17 cellular contexts compared by ENCODE assay signal in the genomic region with DNA sequence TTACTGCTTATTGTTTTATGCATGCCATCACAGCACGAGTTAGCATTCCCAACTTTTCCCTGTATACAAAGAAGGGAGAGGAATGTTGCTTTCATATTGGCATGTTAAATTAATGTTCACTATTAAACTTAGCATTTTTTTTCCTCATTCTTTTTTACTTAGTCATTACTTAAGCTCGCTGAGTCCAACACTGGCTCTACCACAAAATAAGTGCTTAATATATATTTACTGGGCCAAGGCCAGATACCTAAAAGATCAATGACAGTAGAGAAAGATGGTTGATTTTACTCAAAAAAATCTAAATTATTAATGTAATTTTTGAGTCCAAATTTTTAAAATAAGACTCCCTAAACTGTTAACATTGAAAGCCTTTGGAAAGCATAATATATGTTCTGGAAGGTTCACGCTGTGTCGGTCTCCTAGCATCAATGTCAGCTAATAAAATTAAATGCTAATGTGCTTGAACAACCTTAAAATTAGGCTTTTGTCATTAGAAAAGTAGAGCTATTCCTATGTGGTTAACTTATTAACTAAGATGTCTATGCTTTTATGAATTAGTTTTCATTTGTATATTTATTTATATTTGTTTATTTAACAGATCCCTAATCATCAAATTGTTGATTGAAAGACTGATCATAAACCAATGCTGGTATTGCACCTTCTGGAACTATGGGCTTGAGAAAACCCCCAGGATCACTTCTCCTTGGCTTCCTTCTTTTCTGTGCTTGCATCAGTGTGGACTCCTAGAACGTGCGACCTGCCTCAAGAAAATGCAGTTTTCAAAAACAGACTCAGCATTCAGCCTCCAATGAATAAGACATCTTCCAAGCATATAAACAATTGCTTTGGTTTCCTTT. TPM values are rescaled to one million over a fixed set of nuclear protein-coding genes. Genes with fewer than 3 reads are reported as not detected.
DNase-seq lines count a peak whose midpoint lies in the region; FAIRE-seq and TF ChIP-seq lines count a peak whose summit lies in the region.
"Had no signal": no experiment of that assay in that cellular context is flagged by ENCODE, and none has a peak within 500 bp of the region (broad histone marks: within the 10 kb centered on the region; RNA-seq: fewer than 3 reads in every experiment).

No MANE protein-coding gene starts in this region.

- no peak for TF ChIP-seq POLR2A in transverse colon (IDR thresholded peaks at IDR 0.05)

- H3K36me3 Mint-ChIP-seq in CD4-positive, alpha-beta memory T cell, result peaks cover 3 to 6% of the 10 kb centered on the region in 2 donors
- no peaks in the 10 kb centered on the region for H3K36me3 Mint-ChIP-seq in activated naive CD8-positive, alpha-beta T cell treated with anti-CD3 and anti-CD28 coated beads for 36 hours

- H3K36me3 ChIP-seq in transverse colon, result peaks cover 0 to 55% (median 22%) of the 10 kb centered on the region in 4 donors
- no peaks in the 10 kb centered on the region for H3K36me3 ChIP-seq in CD4-positive, alpha-beta memory T cell (ENCODE audit: insufficient read depth, low read length)

- no peak for TF ChIP-seq EP300 in transverse colon (IDR thresholded peaks at IDR 0.05; ENCODE audit: low read depth)

- intact Hi-C loops in transverse colon (cut with DNase I; ENCODE audit: low total_unique reads), result no loop called here
- intact Hi-C loops in CD4-positive, alpha-beta memory T cell (cut with micrococcal nuclease), result loop anchor here (1.0 to 2.0 kb wide), 5 partner anchors 30 to 161 kb away; no protein-coding TSS in a partner anchor

- POLR2A ChIA-PET in CD4-positive, alpha-beta memory T cell (lab: Charles Lee; ENCODE audit: partially characterized antibody), result interaction anchor here (1.0 to 3.5 kb wide), 4 partner anchors 29 to 162 kb away, joined by 3 to 29 read pairs (median 12); no protein-coding TSS in a partner anchor

- H3K9me3 Mint-ChIP-seq in CD4-positive, alpha-beta memory T cell, result no peaks in the 10 kb centered on the region
- H3K9me3 Mint-ChIP-seq in activated naive CD8-positive, alpha-beta T cell treated with anti-CD3 and anti-CD28 coated beads for 36 hours, result no peaks in the 10 kb centered on the region

- peak; percentile 5 for FAIRE-seq in islet of Langerhans (lab: Jason Lieb, UNC)
- FAIRE-seq: GM18507, kidney had no signal

- CTCF ChIA-PET in CD4-positive, alpha-beta memory T cell (lab: Charles Lee; ENCODE audit: partially characterized antibody), result interaction anchor here (0.7 to 7.2 kb wide), 14 partner anchors 12 to 166 kb away, joined by 3 to 132 read pairs (median 6); a partner anchor contains a TSS

- no peak overlapping the region for H3K4me3 ChIP-seq in transverse colon
- no peak overlapping the region for H3K4me3 ChIP-seq in CD4-positive, alpha-beta memory T cell (ENCODE audit: low read length in 2 of 2)
- H3K4me3 ChIP-seq: tibial nerve had no signal

- peaks cover 3 to 9% (median 6%) of the 10 kb centered on the region in 4 donors for H3K4me1 Mint-ChIP-seq in CD4-positive, alpha-beta memory T cell
- peaks cover 4% of the 10 kb centered on the region for H3K4me1 Mint-ChIP-seq in activated naive CD8-positive, alpha-beta T cell treated with anti-CD3 and anti-CD28 coated beads for 36 hours

- no peaks in the 10 kb centered on the region for H3K27me3 Mint-ChIP-seq in CD4-positive, alpha-beta memory T cell
- H3K27me3 Mint-ChIP-seq in activated naive CD8-positive, alpha-beta T cell treated with anti-CD3 and anti-CD28 coated beads for 36 hours, result peaks cover 15% of the 10 kb centered on the region

- no peak for TF ChIP-seq CTCF in transverse colon (IDR thresholded peaks at IDR 0.05)

- in situ Hi-C loops in transverse colon (cut with MboI; ENCODE audit: low pct_ligation_motif_present in 1 of 4, low pct_unique_long_range_greater_than_20kb in 1 of 4, low sequenced_read_pairs in 3 of 4), result loop anchor here in 3 of 4 donors (25.0 kb wide), 2 partner anchors 167 to 883 kb away; no protein-coding TSS in a partner anchor

- no peak overlapping the region for H3K27ac Mint-ChIP-seq in CD4-positive, alpha-beta memory T cell
- H3K27ac Mint-ChIP-seq in activated naive CD8-positive, alpha-beta T cell treated with anti-CD3 and anti-CD28 coated beads for 36 hours, result no peak overlapping the region

- no peak overlapping the region for H3K4me3 Mint-ChIP-seq in CD4-positive, alpha-beta memory T cell
- no peak overlapping the region for H3K4me3 Mint-ChIP-seq in activated naive CD8-positive, alpha-beta T cell treated with anti-CD3 and anti-CD28 coated beads for 36 hours

- no peaks in the 10 kb centered on the region for H3K27me3 ChIP-seq in transverse colon
- no peaks in the 10 kb centered on the region for H3K27me3 ChIP-seq in CD4-positive, alpha-beta memory T cell (ENCODE audit: insufficient read depth, low read length)
- H3K27me3 ChIP-seq: tibial nerve had no signal

- H3K9me3 ChIP-seq in transverse colon, result no peaks in the 10 kb centered on the region
- H3K9me3 ChIP-seq in CD4-positive, alpha-beta memory T cell (ENCODE audit: control insufficient read depth in 1 of 2, low read length in 2 of 2), result no peaks in the 10 kb centered on the region
- H3K9me3 ChIP-seq: Caco-2, tibial nerve had no signal

- peaks cover 9 to 69% (median 48%) of the 10 kb centered on the region in 4 donors for H3K4me1 ChIP-seq in transverse colon
- peaks cover 5% of the 10 kb centered on the region for H3K4me1 ChIP-seq in CD4-positive, alpha-beta memory T cell (ENCODE audit: insufficient read depth, low read length)

- DNase-seq in DMS53 (lab: John Stamatoyannopoulos, UW) (peak; percentile 8), DMS53 treated with DMSO at 0.1 percent for 48 hours (lab: John Stamatoyannopoulos, UW; ENCODE audit: unreplicated experiment) (no peak), dedifferentiated amniotic fluid mesenchymal stem cell (ENCODE audit: extremely low spot score) (peak; percentile 42), transverse colon (no peak), NCI-H2029 (lab: John Stamatoyannopoulos, UW) (no peak)
- no peak for DNase-seq in CD4-positive, alpha-beta memory T cell
- no peak for DNase-seq in activated naive CD8-positive, alpha-beta T cell treated with anti-CD3 and anti-CD28 coated beads for 36 hours
- DNase-seq: amygdala; Caco-2; glutamatergic neuron; kidney; Right ventricle myocardium superior; stimulated activated CD4-positive, alpha-beta T cell treated with anti-CD3 and anti-CD28 coated beads, Interleukin-2, amount 100 ng/mL, for 24 hours; T1000 had no signal

- 72 to 77% methylated on average over 6 of the region's 6 CpGs for WGBS in transverse colon (ENCODE audit: low coverage in 1 of 2), 2 donors

- H3K27ac ChIP-seq in transverse colon, result peak overlapping the region; percentile 65 to 86 (median 78)
- H3K27ac ChIP-seq in CD4-positive, alpha-beta memory T cell (ENCODE audit: low read depth, low read length), result no peak overlapping the region

RNA-seq across cellular contexts. Expression of a gene that starts 14.1 kb away (rescaled TPM):
- total RNA-seq in transverse colon, result 100 to 1,000 TPM; 197 to 753 (median 410) TPM
- total RNA-seq in CD4-positive, alpha-beta memory T cell, result 1 to 10 TPM; 4.0 to 7.6 TPM
- 1 to 10 TPM in 1 of 2 donors, under 1 TPM in 1; 0.77 to 1.1 TPM for polyA plus RNA-seq in CD4-positive, alpha-beta memory T cell
- total RNA-seq in activated naive CD8-positive, alpha-beta T cell treated with anti-CD3 and anti-CD28 coated beads for 36 hours, result under 1 TPM; 0.62 to 0.68 TPM

Comparison
In these comparisons a context has a peak if more than half of its experiments do, and no peak if none do; other contexts are left out.
1. DNase-seq: peak in DMS53 (single experiment) and dedifferentiated amniotic fluid mesenchymal stem cell (single experiment); none in DMS53 treated with DMSO at 0.1 percent for 48 hours (single experiment), transverse colon (single experiment), NCI-H2029 (single experiment), CD4-positive, alpha-beta memory T cell (0 of 5) and activated naive CD8-positive, alpha-beta T cell treated with anti-CD3 and anti-CD28 coated beads for 36 hours (single experiment).
2. RNA of a gene that starts 14.1 kb away (total RNA-seq): 197 to 753 TPM in transverse colon; 4.0 to 7.6 TPM in CD4-positive, alpha-beta memory T cell and 0.62 to 0.68 TPM in activated naive CD8-positive, alpha-beta T cell treated with anti-CD3 and anti-CD28 coated beads for 36 hours; every median in the first group is over 10 times any median in the second.